ENCODE assay signal across 9 cellular contexts in genomic region chr5:78287833-78288232, GRCh38.
DNase-seq lines count a peak whose midpoint lies in the region; ATAC-seq, FAIRE-seq and TF ChIP-seq lines count a peak whose summit lies in the region.
"Had no signal": no experiment of that assay in that cellular context is flagged by ENCODE, and none has a peak within 500 bp of the region (broad histone marks: within the 10 kb centered on the region; RNA-seq: fewer than 3 reads in every experiment).

No MANE protein-coding gene starts in this region.

- peak overlapping the region; percentile 62 for H3K27ac ChIP-seq in RWPE2 (ENCODE audit: poor library complexity, severe bottlenecking)
- no peak overlapping the region for H3K27ac ChIP-seq in effector memory CD4-positive, alpha-beta T cell (ENCODE audit: insufficient read depth, low read length, poor library complexity, severe bottlenecking)
- H3K27ac ChIP-seq: VCaP had no signal

- ATAC-seq in RWPE2 (ENCODE audit: low read depth), result peak; percentile 95
- ATAC-seq in GM21717 (IDR thresholded peaks at IDR 0.05; ENCODE audit: unreplicated experiment), result no peak
- no peak for ATAC-seq in HG03571 (IDR thresholded peaks at IDR 0.05; ENCODE audit: unreplicated experiment)

- TF ChIP-seq CTCF in RWPE2 (IDR thresholded peaks at IDR 0.05; ENCODE audit: poor library complexity, severe bottlenecking), result no peak

- H3K27me3 ChIP-seq in RWPE2 (ENCODE audit: insufficient read depth, poor library complexity, severe bottlenecking), result no peaks in the 10 kb centered on the region
- no peaks in the 10 kb centered on the region for H3K27me3 ChIP-seq in effector memory CD4-positive, alpha-beta T cell (replicated peaks; ENCODE audit: control insufficient read depth, insufficient read depth, low read length, poor library complexity, severe bottlenecking)

- peaks cover 28% of the 10 kb centered on the region for H3K4me1 ChIP-seq in RWPE2 (ENCODE audit: insufficient read depth, poor library complexity, severe bottlenecking)
- peaks cover 5% of the 10 kb centered on the region for H3K4me1 ChIP-seq in effector memory CD4-positive, alpha-beta T cell (ENCODE audit: control insufficient read depth, insufficient read depth, low read length, poor library complexity, severe bottlenecking)

- no peak for TF ChIP-seq POLR2A in H54 (IDR thresholded peaks at IDR 0.05; ENCODE audit: low read depth, low read length)

- H3K9me3 ChIP-seq in RWPE2 (ENCODE audit: severe bottlenecking), result no peaks in the 10 kb centered on the region
- no peaks in the 10 kb centered on the region for H3K9me3 ChIP-seq in effector memory CD4-positive, alpha-beta T cell (ENCODE audit: control insufficient read depth, low read length)

- DNase-seq in H54 (ENCODE audit: insufficient read length, low spot score) (peak; percentile 17), RWPE2 (ENCODE audit: low spot score) (no peak), fibroblast of the conjunctiva (ENCODE audit: low read depth) (peak; percentile 26), stromal cell of bone marrow (ENCODE audit: low read depth) (peak; percentile 54)
- DNase-seq in effector memory CD4-positive, alpha-beta T cell, result no peak
- DNase-seq: activated naive CD4-positive, alpha-beta T cell treated with Interleukin-2 at 50 U/mL for 16 hours had no signal

- H3K36me3 ChIP-seq in RWPE2 (ENCODE audit: low read depth), result peaks cover 4% of the 10 kb centered on the region; the same call in 1 of the 2 replicates
- no peaks in the 10 kb centered on the region for H3K36me3 ChIP-seq in effector memory CD4-positive, alpha-beta T cell (ENCODE audit: control insufficient read depth, insufficient read depth, low read length)

- no peak overlapping the region for H3K4me3 ChIP-seq in RWPE2 (ENCODE audit: severe bottlenecking)
- no peak overlapping the region for H3K4me3 ChIP-seq in effector memory CD4-positive, alpha-beta T cell (ENCODE audit: insufficient read depth, low read depth, low read length, poor library complexity, severe bottlenecking)

- peak; percentile 99 for FAIRE-seq in H54 (lab: Jason Lieb, UNC)

Comparison
In these comparisons a context has a peak if more than half of its experiments do, and no peak if none do; other contexts are left out.
1. DNase-seq: peak in H54 (single experiment), fibroblast of the conjunctiva (single experiment) and stromal cell of bone marrow (single experiment); none in RWPE2 (single experiment) and effector memory CD4-positive, alpha-beta T cell (0 of 3).